Comparison of ENCODE assay signal across 25 cellular contexts in genomic region chr4:1411436-1412375, GRCh38. TPM values are rescaled to one million over a fixed set of nuclear protein-coding genes. Genes with fewer than 3 reads are reported as not detected.
DNase-seq lines count a peak whose midpoint lies in the region; ATAC-seq and TF ChIP-seq lines count a peak whose summit lies in the region.
"Had no signal": no experiment of that assay in that cellular context is flagged by ENCODE, and none has a peak within 500 bp of the region (broad histone marks: within the 10 kb centered on the region; RNA-seq: fewer than 3 reads in every experiment).

No MANE protein-coding gene starts in this region.

- H3K36me3 Mint-ChIP-seq in CD4-positive, alpha-beta T cell (ENCODE audit: low read depth), result no peaks in the 10 kb centered on the region

- intact Hi-C loops in CD4-positive, alpha-beta T cell (cut with DNase I, micrococcal nuclease), result no loop called here

- H3K27me3 ChIP-seq in foreskin keratinocyte, result peaks cover 61% of the 10 kb centered on the region
- peaks cover 80% of the 10 kb centered on the region for H3K27me3 ChIP-seq in CD4-positive, alpha-beta T cell (ENCODE audit: control insufficient read depth, insufficient read depth, low read length)

- POLR2A ChIA-PET in CD4-positive, alpha-beta T cell (lab: Charles Lee), result no interaction called here

- H3K9me3 Mint-ChIP-seq in CD4-positive, alpha-beta T cell, result no peaks in the 10 kb centered on the region
- H3K9me3 Mint-ChIP-seq: activated B cell treated with CpG ODN at 0.5 μM for 24 hours; activated naive CD4-positive, alpha-beta T cell treated with anti-CD3 and anti-CD28 coated beads for 36 hours; dendritic cell treated with granulocyte-macrophage colony-stimulating factor and Interleukin-4, amounts not matched to agents 40 ng/mL and 50 ng/mL, for 4 days had no signal

- DNase-seq in 8988T (peak; percentile 87), D341Med (ENCODE audit: low spot score) (peak; percentile 54), NAMALWA (ENCODE audit: low spot score) (peak; percentile 11), foreskin keratinocyte (no peak), left lobe of liver (ENCODE audit: low spot score) (no peak), T-helper 9 cell (no peak)
- no peak for DNase-seq in CD4-positive, alpha-beta T cell
- DNase-seq: activated B cell treated with CpG ODN at 0.5 μM for 24 hours; activated CD8-positive, alpha-beta memory T cell treated with anti-CD3 and anti-CD28 coated beads, Interleukin-2, amount 50 U/mL, for 4 hours; activated naive CD4-positive, alpha-beta T cell treated with anti-CD3 and anti-CD28 coated beads for 36 hours; DMS153; MG63; NCI-H1930; NCI-H446 treated with DMSO at 0.1 percent for 48 hours; SHP77 treated with DMSO at 0.1 percent for 48 hours; T-helper 17 cell; thyroid gland had no signal

- H3K27ac ChIP-seq in foreskin keratinocyte, result no peak overlapping the region
- no peak overlapping the region for H3K27ac ChIP-seq in CD4-positive, alpha-beta T cell (ENCODE audit: low read depth, low read length)
- H3K27ac ChIP-seq: BLaER1, prostate gland, thyroid gland had no signal

- no peaks in the 10 kb centered on the region for H3K4me1 ChIP-seq in foreskin keratinocyte
- H3K4me1 ChIP-seq: BLaER1, prostate gland, thyroid gland had no signal

- no peak overlapping the region for H3K4me3 Mint-ChIP-seq in CD4-positive, alpha-beta T cell
- H3K4me3 Mint-ChIP-seq: activated B cell treated with CpG ODN at 0.5 μM for 24 hours; activated naive CD4-positive, alpha-beta T cell treated with anti-CD3 and anti-CD28 coated beads for 36 hours; dendritic cell treated with granulocyte-macrophage colony-stimulating factor and Interleukin-4, amounts not matched to agents 40 ng/mL and 50 ng/mL, for 4 days; naive thymus-derived CD8-positive, alpha-beta T cell; stimulated activated memory B cell treated with anti-CD40 and anti-IgM and Interleukin-4, amounts not matched to agents 10 μg/mL and 1 μg/mL and 100 μg/mL, for 72 hours; T-helper 17 cell had no signal

- TF ChIP-seq CTCF in foreskin keratinocyte (conservative IDR thresholded peaks at IDR 0.05), result peak; percentile 20
- no peak for TF ChIP-seq CTCF in CD4-positive, alpha-beta T cell (IDR thresholded peaks at IDR 0.05)

- CTCF ChIA-PET in CD4-positive, alpha-beta T cell (lab: Charles Lee), result no interaction called here

- peaks cover 76% of the 10 kb centered on the region for H3K27me3 Mint-ChIP-seq in CD4-positive, alpha-beta T cell

- ATAC-seq in foreskin keratinocyte (no peak), left lobe of liver (no peak), GM18517 (IDR thresholded peaks at IDR 0.05; ENCODE audit: unreplicated experiment) (no peak)
- ATAC-seq in CD4-positive, alpha-beta T cell (ENCODE audit: poor library complexity), result no peak
- ATAC-seq: naive thymus-derived CD8-positive, alpha-beta T cell; stimulated activated memory B cell treated with anti-CD40 and anti-IgM and Interleukin-4, amounts not matched to agents 10 μg/mL and 1 μg/mL and 100 μg/mL, for 72 hours; T-helper 17 cell had no signal

- no peak overlapping the region for H3K27ac Mint-ChIP-seq in CD4-positive, alpha-beta T cell
- H3K27ac Mint-ChIP-seq: activated B cell treated with CpG ODN at 0.5 μM for 24 hours; activated naive CD4-positive, alpha-beta T cell treated with anti-CD3 and anti-CD28 coated beads for 36 hours; dendritic cell treated with granulocyte-macrophage colony-stimulating factor and Interleukin-4, amounts not matched to agents 40 ng/mL and 50 ng/mL, for 4 days; naive thymus-derived CD8-positive, alpha-beta T cell; stimulated activated memory B cell treated with anti-CD40 and anti-IgM and Interleukin-4, amounts not matched to agents 10 μg/mL and 1 μg/mL and 100 μg/mL, for 72 hours; T-helper 17 cell had no signal

- no peaks in the 10 kb centered on the region for H3K9me3 ChIP-seq in CD4-positive, alpha-beta T cell (ENCODE audit: control insufficient read depth, low read length)
- H3K9me3 ChIP-seq: MG63, prostate gland, thyroid gland had no signal

- H3K4me1 Mint-ChIP-seq in CD4-positive, alpha-beta T cell (ENCODE audit: low read depth), result no peaks in the 10 kb centered on the region

RNA-seq across cellular contexts. Expression of gene NKX1-1, which starts 5.5 kb away (rescaled TPM):
- total RNA-seq in foreskin keratinocyte, result not detected in 2 replicates
- not detected in 2 replicates for polyA plus RNA-seq in foreskin keratinocyte
- total RNA-seq in CD4-positive, alpha-beta T cell, result not detected
- total RNA-seq in left lobe of liver, result not detected
- total RNA-seq: activated B cell treated with CpG ODN at 0.5 μM for 24 hours; activated naive CD4-positive, alpha-beta T cell treated with anti-CD3 and anti-CD28 coated beads for 36 hours; lung microvascular endothelial cell; naive thymus-derived CD8-positive, alpha-beta T cell; prostate gland; T-helper 17 cell; thyroid gland had no signal
- polyA plus RNA-seq: esophagus; naive thymus-derived CD8-positive, alpha-beta T cell had no signal

Comparison
In these comparisons a context has a peak if more than half of its experiments do, and no peak if none do; other contexts are left out.
1. DNase-seq: peak in 8988T (single experiment), D341Med (single experiment) and NAMALWA (single experiment); none in foreskin keratinocyte (0 of 2), CD4-positive, alpha-beta T cell (0 of 10), left lobe of liver (single experiment) and T-helper 9 cell (single experiment).